In the genomic region with DNA sequence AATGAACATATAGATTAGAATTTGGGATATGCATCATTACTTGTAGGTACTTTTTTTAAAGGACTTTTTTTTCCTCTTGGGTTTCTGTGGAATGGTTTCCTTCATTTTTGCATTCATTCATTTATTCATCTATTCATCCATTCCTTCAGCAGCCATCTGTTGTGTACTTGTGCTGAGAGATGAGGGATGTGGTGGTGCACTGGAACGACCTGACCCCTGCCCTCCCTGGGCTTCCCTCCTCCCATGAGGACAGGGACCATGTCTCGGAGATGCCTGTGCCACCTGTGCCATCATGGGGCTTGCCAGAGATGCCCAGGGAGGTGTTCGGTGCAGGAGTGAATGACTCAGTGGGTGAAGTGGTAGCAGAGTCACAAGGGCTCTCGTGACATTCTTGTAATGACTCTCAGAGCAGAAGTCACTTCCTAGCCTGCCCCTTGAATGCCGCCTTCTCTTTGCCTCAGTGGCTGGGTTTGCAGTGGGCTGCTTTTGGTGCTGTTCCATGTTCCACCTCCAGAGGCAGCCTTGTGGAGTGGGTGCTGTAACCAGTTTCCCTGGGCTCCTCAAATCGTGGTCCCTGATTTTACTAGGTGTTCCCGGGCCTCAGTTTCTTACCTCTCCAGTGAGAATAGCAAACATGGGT, we compare ENCODE assay signal across 8 cellular contexts. TPM values are rescaled to one million over a fixed set of nuclear protein-coding genes. Genes with fewer than 3 reads are reported as not detected.
DNase-seq lines count a peak whose midpoint lies in the region; TF ChIP-seq lines count a peak whose summit lies in the region.

No MANE protein-coding gene starts in this region.

- no peak for TF ChIP-seq POLR2A in spleen (IDR thresholded peaks at IDR 0.05)

- peak overlapping the region; percentile 87 for H3K27ac Mint-ChIP-seq in activated naive CD8-positive, alpha-beta T cell

- peaks cover 57% of the 10 kb centered on the region for H3K4me1 Mint-ChIP-seq in activated naive CD8-positive, alpha-beta T cell (ENCODE audit: low read depth)

- peak; percentile 62 for DNase-seq in stimulated activated naive CD4-positive, alpha-beta T cell treated with Interleukin-2 at 50 U/mL for 16 hours (lab: John Stamatoyannopoulos, UW)
- no peak for DNase-seq in stimulated activated naive CD4-positive, alpha-beta T cell (lab: John Stamatoyannopoulos, UW)
- DNase-seq in NCI-H69 (lab: John Stamatoyannopoulos, UW) (peak; percentile 28), spleen (no peak), NCI-H1092 (lab: John Stamatoyannopoulos, UW) (no peak), NOMO-1 treated with DMSO at 0.1 percent for 48 hours (lab: John Stamatoyannopoulos, UW; ENCODE audit: unreplicated experiment) (no peak), NCI-H526 treated with DMSO at 0.1 percent for 48 hours (lab: John Stamatoyannopoulos, UW) (no peak)

- WGBS in spleen, 5 donors = 45 to 70% (median 64%) methylated on average over 7 of the region's 7 CpGs

- no peak overlapping the region for H3K4me3 ChIP-seq in spleen

- peak overlapping the region in 3 of 8 donors; percentile 11 to 35 (median 22) for H3K27ac ChIP-seq in spleen

- peaks cover 11% of the 10 kb centered on the region for H3K36me3 Mint-ChIP-seq in activated naive CD8-positive, alpha-beta T cell

- TF ChIP-seq CTCF in spleen (IDR thresholded peaks at IDR 0.05 in 8 of 11, conservative IDR thresholded peaks at IDR 0.05 in 3 of 11) = peak in 6 of 11 experiments; percentile 31 to 48 (median 42)

- H3K4me1 ChIP-seq in spleen = peaks cover 0 to 33% (median 14%) of the 10 kb centered on the region in 6 donors

- intact Hi-C loops in spleen (cut with DNase I; ENCODE audit: low total_unique reads) = no loop called here

- peak overlapping the region; percentile 57 for H3K4me3 Mint-ChIP-seq in activated naive CD8-positive, alpha-beta T cell

- no peaks in the 10 kb centered on the region for H3K27me3 Mint-ChIP-seq in activated naive CD8-positive, alpha-beta T cell

- H3K9me3 ChIP-seq in spleen = no peaks in the 10 kb centered on the region

- H3K27me3 ChIP-seq in spleen (replicated peaks in 1 of 7) = no peaks in the 10 kb centered on the region

- H3K9me3 Mint-ChIP-seq in activated naive CD8-positive, alpha-beta T cell (ENCODE audit: low read depth) = no peaks in the 10 kb centered on the region

- peaks cover 0 to 98% (median 14%) of the 10 kb centered on the region in 6 donors for H3K36me3 ChIP-seq in spleen

RNA-seq across cellular contexts. Expression of gene CLEC16A, which starts 43.9 kb away (rescaled TPM):
- 10 to 100 TPM; 32.1 to 54.6 (median 43.8) TPM for total RNA-seq in spleen
- polyA plus RNA-seq in spleen = 10 to 100 TPM in 1 of 3 donors, 1 to 10 TPM in 2; 7.3 to 15.9 (median 8.2) TPM

RNA-seq across cellular contexts. Expression of gene DEXI, which starts 46.0 kb away (rescaled TPM):
- 10 to 100 TPM; 25.4 to 81.5 (median 36.8) TPM for total RNA-seq in spleen
- polyA plus RNA-seq in spleen = 10 to 100 TPM; 14.9 to 29.0 (median 21.5) TPM

Comparison
In these comparisons a context has a peak if more than half of its experiments do, and no peak if none do; other contexts are left out.
1. DNase-seq: peak in stimulated activated naive CD4-positive, alpha-beta T cell treated with Interleukin-2 at 50 U/mL for 16 hours (single experiment) and NCI-H69 (single experiment); none in stimulated activated naive CD4-positive, alpha-beta T cell (0 of 6), spleen (single experiment), NCI-H1092 (single experiment), NOMO-1 treated with DMSO at 0.1 percent for 48 hours (single experiment) and NCI-H526 treated with DMSO at 0.1 percent for 48 hours (single experiment).